ENCODE assay signal across 1 cellular context in the genomic region with DNA sequence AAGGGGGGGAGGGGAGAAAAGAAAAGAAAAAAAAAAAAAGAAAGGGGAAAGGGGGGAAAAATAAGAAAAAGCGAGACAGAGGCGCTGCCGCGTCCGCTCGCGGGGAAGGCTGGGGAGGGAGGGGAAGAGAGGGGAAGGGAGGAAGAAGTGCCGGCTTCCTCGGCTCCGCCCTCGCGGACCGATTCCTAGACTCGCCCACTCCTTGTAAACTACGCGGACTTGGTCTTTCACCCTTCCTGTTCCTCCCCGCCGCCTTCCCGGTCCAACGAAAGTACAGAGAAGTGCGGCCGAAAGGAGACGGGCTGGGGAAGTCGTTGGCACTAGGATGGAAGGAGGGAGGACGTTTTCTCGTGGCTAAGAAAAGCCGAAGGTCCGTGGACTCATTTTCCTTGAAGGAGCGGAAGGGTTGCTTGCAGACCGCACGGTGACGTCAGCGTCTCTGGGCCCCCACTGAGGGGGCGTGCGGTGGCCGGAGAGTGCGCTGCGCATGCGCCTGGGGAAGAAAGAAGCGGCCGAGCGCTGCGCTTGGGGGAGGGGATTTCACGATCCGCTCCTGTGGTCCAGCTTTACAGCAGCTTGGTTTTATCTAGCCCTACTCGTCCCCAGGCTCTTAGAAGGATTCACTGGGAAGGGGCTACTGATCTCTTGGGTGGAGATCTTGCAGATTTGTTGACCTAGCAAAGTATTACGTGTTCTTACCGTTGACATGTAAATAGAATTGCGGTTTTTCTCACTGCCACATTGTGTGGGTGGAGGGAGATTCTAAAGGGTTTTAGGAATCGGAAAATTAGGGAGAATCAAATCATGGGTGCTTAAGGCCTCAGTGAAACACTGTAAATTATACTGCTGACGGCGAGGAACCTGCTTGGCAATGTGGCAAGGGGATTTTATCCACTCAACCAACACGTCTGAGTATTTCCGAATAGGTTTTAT.
TF ChIP-seq lines count a peak whose summit lies in the region.

A gene with protein sequence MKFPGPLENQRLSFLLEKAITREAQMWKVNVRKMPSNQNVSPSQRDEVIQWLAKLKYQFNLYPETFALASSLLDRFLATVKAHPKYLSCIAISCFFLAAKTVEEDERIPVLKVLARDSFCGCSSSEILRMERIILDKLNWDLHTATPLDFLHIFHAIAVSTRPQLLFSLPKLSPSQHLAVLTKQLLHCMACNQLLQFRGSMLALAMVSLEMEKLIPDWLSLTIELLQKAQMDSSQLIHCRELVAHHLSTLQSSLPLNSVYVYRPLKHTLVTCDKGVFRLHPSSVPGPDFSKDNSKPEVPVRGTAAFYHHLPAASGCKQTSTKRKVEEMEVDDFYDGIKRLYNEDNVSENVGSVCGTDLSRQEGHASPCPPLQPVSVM (minus strand): TSS at position 121 of the 933 bp plus-strand sequence. CDS start 9,627 bp downstream, outside the sequence.

TF ChIP-seq in HepG2, 621 proteins besides CTCF, POLR2A, EP300 and RAD21 (continued from another document and continues in another):
- TF ChIP-seq, protein P1, sequence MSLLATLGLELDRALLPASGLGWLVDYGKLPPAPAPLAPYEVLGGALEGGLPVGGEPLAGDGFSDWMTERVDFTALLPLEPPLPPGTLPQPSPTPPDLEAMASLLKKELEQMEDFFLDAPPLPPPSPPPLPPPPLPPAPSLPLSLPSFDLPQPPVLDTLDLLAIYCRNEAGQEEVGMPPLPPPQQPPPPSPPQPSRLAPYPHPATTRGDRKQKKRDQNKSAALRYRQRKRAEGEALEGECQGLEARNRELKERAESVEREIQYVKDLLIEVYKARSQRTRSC (CRISPR knock-in tag; IDR thresholded peaks at IDR 0.05; ENCODE audit: low read depth): no peak
- TF ChIP-seq ZNF616 (CRISPR knock-in tag; IDR thresholded peaks at IDR 0.05; ENCODE audit: low read depth) (0 out of 2 replicates have a peak, but pooled peaks have one; percentile 26), ZNF343 (CRISPR knock-in tag; IDR thresholded peaks at IDR 0.05) (no peak), KDM1A (CRISPR knock-in tag; IDR thresholded peaks at IDR 0.05) (no peak), HOXA9 (CRISPR knock-in tag; IDR thresholded peaks at IDR 0.05; ENCODE audit: borderline replicate concordance) (no peak), HMG20B (CRISPR knock-in tag; conservative IDR thresholded peaks at IDR 0.05) (peak; percentile 79), TGIF2 (CRISPR knock-in tag; IDR thresholded peaks at IDR 0.05) (peak; percentile 63; the same call in 1 of the 2 replicates), SKI (IDR thresholded peaks at IDR 0.05; ENCODE audit: partially characterized antibody) (peak; percentile 87), PCBP2 (optimal IDR thresholded peaks at IDR 0.05; ENCODE audit: low read depth, low read length, poor library complexity, severe bottlenecking) (peak; percentile 64), RXRB (CRISPR knock-in tag; IDR thresholded peaks at IDR 0.05; ENCODE audit: borderline replicate concordance) (peak; percentile 82), LCORL (IDR thresholded peaks at IDR 0.05) (no peak), LCORL (CRISPR knock-in tag; IDR thresholded peaks at IDR 0.05) (0 out of 2 replicates have a peak, but pooled peaks have one; percentile 32), ZNF543 (CRISPR knock-in tag; IDR thresholded peaks at IDR 0.05) (peak; percentile 92; the same call in 1 of the 2 replicates), CREB1 (IDR thresholded peaks at IDR 0.05) (peak; percentile 98), CREB1 (CRISPR knock-in tag; IDR thresholded peaks at IDR 0.05) (peak; percentile 99), TEAD2 (CRISPR knock-in tag; IDR thresholded peaks at IDR 0.05) (no peak), ZNF850 (CRISPR knock-in tag; conservative IDR thresholded peaks at IDR 0.05) (no peak), ZNF589 (CRISPR knock-in tag; conservative IDR thresholded peaks at IDR 0.05) (peak; percentile 64; the same call in 1 of the 2 replicates), KLF16 (CRISPR knock-in tag; IDR thresholded peaks at IDR 0.05) (peak in 1 of 2 experiments; percentile 88; a peak in 2 of 4 replicates), DNMT3B (CRISPR knock-in tag; conservative IDR thresholded peaks at IDR 0.05) (no peak), SIX4 (CRISPR knock-in tag; IDR thresholded peaks at IDR 0.05) (peak; percentile 62; the same call in 1 of the 2 replicates), CHD2 (IDR thresholded peaks at IDR 0.05; ENCODE audit: low read depth, low read length) (peak; percentile 84), U2AF2 (IDR thresholded peaks at IDR 0.05; ENCODE audit: low read depth, low read length) (peak; percentile 97), FOXK2 (IDR thresholded peaks at IDR 0.05) (no peak), ARNTL (CRISPR knock-in tag; IDR thresholded peaks at IDR 0.05) (peak; percentile 64; the same call in 1 of the 2 replicates), TBL1XR1 (IDR thresholded peaks at IDR 0.05; ENCODE audit: borderline replicate concordance, low read length, partially characterized antibody) (no peak), SPEN (CRISPR knock-in tag; IDR thresholded peaks at IDR 0.05; ENCODE audit: low read depth) (peak; percentile 88), ZNF883 (CRISPR knock-in tag; IDR thresholded peaks at IDR 0.05; ENCODE audit: not compliant biosample characterization) (peak; percentile 76), PLRG1 (conservative IDR thresholded peaks at IDR 0.05) (no peak), MED13 (CRISPR knock-in tag; IDR thresholded peaks at IDR 0.05) (no peak), RAD51 (IDR thresholded peaks at IDR 0.05; ENCODE audit: borderline replicate concordance) (no peak), ZNF775 (CRISPR knock-in tag; IDR thresholded peaks at IDR 0.05; ENCODE audit: borderline replicate concordance) (no peak), ZNF75D (CRISPR knock-in tag; IDR thresholded peaks at IDR 0.05; ENCODE audit: borderline replicate concordance) (no peak), HNRNPLL (IDR thresholded peaks at IDR 0.05; ENCODE audit: low read depth, low read length, poor library complexity, severe bottlenecking) (peak; percentile 88), TRIM24 (CRISPR knock-in tag; IDR thresholded peaks at IDR 0.05) (no peak)
- TF ChIP-seq, protein P2, sequence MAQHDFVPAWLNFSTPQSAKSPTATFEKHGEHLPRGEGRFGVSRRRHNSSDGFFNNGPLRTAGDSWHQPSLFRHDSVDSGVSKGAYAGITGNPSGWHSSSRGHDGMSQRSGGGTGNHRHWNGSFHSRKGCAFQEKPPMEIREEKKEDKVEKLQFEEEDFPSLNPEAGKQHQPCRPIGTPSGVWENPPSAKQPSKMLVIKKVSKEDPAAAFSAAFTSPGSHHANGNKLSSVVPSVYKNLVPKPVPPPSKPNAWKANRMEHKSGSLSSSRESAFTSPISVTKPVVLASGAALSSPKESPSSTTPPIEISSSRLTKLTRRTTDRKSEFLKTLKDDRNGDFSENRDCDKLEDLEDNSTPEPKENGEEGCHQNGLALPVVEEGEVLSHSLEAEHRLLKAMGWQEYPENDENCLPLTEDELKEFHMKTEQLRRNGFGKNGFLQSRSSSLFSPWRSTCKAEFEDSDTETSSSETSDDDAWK (CRISPR knock-in tag; IDR thresholded peaks at IDR 0.05): no peak
- TF ChIP-seq, protein P3, sequence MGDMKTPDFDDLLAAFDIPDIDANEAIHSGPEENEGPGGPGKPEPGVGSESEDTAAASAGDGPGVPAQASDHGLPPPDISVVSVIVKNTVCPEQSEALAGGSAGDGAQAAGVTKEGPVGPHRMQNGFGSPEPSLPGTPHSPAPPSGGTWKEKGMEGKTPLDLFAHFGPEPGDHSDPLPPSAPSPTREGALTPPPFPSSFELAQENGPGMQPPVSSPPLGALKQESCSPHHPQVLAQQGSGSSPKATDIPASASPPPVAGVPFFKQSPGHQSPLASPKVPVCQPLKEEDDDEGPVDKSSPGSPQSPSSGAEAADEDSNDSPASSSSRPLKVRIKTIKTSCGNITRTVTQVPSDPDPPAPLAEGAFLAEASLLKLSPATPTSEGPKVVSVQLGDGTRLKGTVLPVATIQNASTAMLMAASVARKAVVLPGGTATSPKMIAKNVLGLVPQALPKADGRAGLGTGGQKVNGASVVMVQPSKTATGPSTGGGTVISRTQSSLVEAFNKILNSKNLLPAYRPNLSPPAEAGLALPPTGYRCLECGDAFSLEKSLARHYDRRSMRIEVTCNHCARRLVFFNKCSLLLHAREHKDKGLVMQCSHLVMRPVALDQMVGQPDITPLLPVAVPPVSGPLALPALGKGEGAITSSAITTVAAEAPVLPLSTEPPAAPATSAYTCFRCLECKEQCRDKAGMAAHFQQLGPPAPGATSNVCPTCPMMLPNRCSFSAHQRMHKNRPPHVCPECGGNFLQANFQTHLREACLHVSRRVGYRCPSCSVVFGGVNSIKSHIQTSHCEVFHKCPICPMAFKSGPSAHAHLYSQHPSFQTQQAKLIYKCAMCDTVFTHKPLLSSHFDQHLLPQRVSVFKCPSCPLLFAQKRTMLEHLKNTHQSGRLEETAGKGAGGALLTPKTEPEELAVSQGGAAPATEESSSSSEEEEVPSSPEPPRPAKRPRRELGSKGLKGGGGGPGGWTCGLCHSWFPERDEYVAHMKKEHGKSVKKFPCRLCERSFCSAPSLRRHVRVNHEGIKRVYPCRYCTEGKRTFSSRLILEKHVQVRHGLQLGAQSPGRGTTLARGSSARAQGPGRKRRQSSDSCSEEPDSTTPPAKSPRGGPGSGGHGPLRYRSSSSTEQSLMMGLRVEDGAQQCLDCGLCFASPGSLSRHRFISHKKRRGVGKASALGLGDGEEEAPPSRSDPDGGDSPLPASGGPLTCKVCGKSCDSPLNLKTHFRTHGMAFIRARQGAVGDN (CRISPR knock-in tag; IDR thresholded peaks at IDR 0.05): peak; percentile 84
- TF ChIP-seq, protein P4, sequence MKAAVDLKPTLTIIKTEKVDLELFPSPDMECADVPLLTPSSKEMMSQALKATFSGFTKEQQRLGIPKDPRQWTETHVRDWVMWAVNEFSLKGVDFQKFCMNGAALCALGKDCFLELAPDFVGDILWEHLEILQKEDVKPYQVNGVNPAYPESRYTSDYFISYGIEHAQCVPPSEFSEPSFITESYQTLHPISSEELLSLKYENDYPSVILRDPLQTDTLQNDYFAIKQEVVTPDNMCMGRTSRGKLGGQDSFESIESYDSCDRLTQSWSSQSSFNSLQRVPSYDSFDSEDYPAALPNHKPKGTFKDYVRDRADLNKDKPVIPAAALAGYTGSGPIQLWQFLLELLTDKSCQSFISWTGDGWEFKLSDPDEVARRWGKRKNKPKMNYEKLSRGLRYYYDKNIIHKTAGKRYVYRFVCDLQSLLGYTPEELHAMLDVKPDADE (CRISPR knock-in tag; IDR thresholded peaks at IDR 0.05): no peak
- TF ChIP-seq, protein P5, sequence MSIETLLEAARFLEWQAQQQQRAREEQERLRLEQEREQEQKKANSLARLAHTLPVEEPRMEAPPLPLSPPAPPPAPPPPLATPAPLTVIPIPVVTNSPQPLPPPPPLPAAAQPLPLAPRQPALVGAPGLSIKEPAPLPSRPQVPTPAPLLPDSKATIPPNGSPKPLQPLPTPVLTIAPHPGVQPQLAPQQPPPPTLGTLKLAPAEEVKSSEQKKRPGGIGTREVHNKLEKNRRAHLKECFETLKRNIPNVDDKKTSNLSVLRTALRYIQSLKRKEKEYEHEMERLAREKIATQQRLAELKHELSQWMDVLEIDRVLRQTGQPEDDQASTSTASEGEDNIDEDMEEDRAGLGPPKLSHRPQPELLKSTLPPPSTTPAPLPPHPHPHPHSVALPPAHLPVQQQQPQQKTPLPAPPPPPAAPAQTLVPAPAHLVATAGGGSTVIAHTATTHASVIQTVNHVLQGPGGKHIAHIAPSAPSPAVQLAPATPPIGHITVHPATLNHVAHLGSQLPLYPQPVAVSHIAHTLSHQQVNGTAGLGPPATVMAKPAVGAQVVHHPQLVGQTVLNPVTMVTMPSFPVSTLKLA (IDR thresholded peaks at IDR 0.05): 0 out of 2 replicates have a peak, but pooled peaks have one; percentile 5
- TF ChIP-seq, protein P6, sequence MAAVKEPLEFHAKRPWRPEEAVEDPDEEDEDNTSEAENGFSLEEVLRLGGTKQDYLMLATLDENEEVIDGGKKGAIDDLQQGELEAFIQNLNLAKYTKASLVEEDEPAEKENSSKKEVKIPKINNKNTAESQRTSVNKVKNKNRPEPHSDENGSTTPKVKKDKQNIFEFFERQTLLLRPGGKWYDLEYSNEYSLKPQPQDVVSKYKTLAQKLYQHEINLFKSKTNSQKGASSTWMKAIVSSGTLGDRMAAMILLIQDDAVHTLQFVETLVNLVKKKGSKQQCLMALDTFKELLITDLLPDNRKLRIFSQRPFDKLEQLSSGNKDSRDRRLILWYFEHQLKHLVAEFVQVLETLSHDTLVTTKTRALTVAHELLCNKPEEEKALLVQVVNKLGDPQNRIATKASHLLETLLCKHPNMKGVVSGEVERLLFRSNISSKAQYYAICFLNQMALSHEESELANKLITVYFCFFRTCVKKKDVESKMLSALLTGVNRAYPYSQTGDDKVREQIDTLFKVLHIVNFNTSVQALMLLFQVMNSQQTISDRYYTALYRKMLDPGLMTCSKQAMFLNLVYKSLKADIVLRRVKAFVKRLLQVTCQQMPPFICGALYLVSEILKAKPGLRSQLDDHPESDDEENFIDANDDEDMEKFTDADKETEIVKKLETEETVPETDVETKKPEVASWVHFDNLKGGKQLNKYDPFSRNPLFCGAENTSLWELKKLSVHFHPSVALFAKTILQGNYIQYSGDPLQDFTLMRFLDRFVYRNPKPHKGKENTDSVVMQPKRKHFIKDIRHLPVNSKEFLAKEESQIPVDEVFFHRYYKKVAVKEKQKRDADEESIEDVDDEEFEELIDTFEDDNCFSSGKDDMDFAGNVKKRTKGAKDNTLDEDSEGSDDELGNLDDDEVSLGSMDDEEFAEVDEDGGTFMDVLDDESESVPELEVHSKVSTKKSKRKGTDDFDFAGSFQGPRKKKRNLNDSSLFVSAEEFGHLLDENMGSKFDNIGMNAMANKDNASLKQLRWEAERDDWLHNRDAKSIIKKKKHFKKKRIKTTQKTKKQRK (IDR thresholded peaks at IDR 0.05; ENCODE audit: low read length): no peak
- TF ChIP-seq, protein P7, sequence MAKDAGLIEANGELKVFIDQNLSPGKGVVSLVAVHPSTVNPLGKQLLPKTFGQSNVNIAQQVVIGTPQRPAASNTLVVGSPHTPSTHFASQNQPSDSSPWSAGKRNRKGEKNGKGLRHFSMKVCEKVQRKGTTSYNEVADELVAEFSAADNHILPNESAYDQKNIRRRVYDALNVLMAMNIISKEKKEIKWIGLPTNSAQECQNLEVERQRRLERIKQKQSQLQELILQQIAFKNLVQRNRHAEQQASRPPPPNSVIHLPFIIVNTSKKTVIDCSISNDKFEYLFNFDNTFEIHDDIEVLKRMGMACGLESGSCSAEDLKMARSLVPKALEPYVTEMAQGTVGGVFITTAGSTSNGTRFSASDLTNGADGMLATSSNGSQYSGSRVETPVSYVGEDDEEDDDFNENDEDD (CRISPR knock-in tag; IDR thresholded peaks at IDR 0.05; ENCODE audit: borderline replicate concordance): no peak
- TF ChIP-seq, protein P8, sequence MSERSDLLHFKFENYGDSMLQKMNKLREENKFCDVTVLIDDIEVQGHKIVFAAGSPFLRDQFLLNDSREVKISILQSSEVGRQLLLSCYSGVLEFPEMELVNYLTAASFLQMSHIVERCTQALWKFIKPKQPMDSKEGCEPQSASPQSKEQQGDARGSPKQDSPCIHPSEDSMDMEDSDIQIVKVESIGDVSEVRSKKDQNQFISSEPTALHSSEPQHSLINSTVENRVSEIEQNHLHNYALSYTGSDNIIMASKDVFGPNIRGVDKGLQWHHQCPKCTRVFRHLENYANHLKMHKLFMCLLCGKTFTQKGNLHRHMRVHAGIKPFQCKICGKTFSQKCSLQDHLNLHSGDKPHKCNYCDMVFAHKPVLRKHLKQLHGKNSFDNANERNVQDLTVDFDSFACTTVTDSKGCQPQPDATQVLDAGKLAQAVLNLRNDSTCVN (CRISPR knock-in tag; IDR thresholded peaks at IDR 0.05; ENCODE audit: borderline replicate concordance): no peak
